ENCODE assay signal across 8 cellular contexts in genomic region chr12:121578230-121579189, GRCh38. TPM values are rescaled to one million over a fixed set of nuclear protein-coding genes. Genes with fewer than 3 reads are reported as not detected.
DNase-seq lines count a peak whose midpoint lies in the region; ATAC-seq and TF ChIP-seq lines count a peak whose summit lies in the region.

No MANE protein-coding gene starts in this region.

- WGBS in tibial nerve, 2 donors: 3 to 10% methylated on average over 30 to 32 of the region's 77 CpGs

- CTCF ChIA-PET in Panc1 (lab: Charles Lee): no interaction called here

- no peak for TF ChIP-seq CTCF in DND-41 (IDR thresholded peaks at IDR 0.05; ENCODE audit: borderline replicate concordance, extremely low read depth, low read length, poor library complexity, severe bottlenecking)
- TF ChIP-seq CTCF in Panc1 (IDR thresholded peaks at IDR 0.05): no peak
- TF ChIP-seq CTCF in coronary artery (IDR thresholded peaks at IDR 0.05): no peak
- TF ChIP-seq CTCF in lower lobe of right lung (IDR thresholded peaks at IDR 0.05): no peak
- TF ChIP-seq CTCF in tibial nerve (IDR thresholded peaks at IDR 0.05): no peak

- in situ Hi-C loops in Panc1 (cut with HindIII; ENCODE audit: low pct_unique_long_range_greater_than_20kb, low sequenced_read_pairs): no loop called here

- BruUV-seq in Panc1 (replicated peaks; lab: Mats Ljungman, UMichigan): no TSS peak

- H3K4me3 ChIP-seq in DND-41 (ENCODE audit: low read depth in 1 of 2, low read length in 2 of 2): peak overlapping the region; percentile 53 to 79
- H3K4me3 ChIP-seq in Panc1 (ENCODE audit: low read depth in 2 of 2, low read length in 2 of 2): peak overlapping the region; percentile 59 to 92
- H3K4me3 ChIP-seq in coronary artery: peak overlapping the region; percentile 87
- peak overlapping the region; percentile 75 for H3K4me3 ChIP-seq in lower lobe of right lung
- peak overlapping the region; percentile 57 to 81 (median 66) for H3K4me3 ChIP-seq in tibial nerve

- H3K9me3 ChIP-seq in DND-41 (ENCODE audit: insufficient read depth, low read length, severe bottlenecking): no peaks in the 10 kb centered on the region
- H3K9me3 ChIP-seq in Panc1 (ENCODE audit: control insufficient read depth, insufficient read depth, low read depth, low read length): no peaks in the 10 kb centered on the region
- H3K9me3 ChIP-seq in lower lobe of right lung: no peaks in the 10 kb centered on the region
- no peaks in the 10 kb centered on the region for H3K9me3 ChIP-seq in tibial nerve

- H3K4me1 ChIP-seq in DND-41 (ENCODE audit: insufficient read depth, low read length) (peaks cover 50% of the 10 kb centered on the region), Panc1 (ENCODE audit: control insufficient read depth, insufficient read depth, low read length) (peaks cover 29% of the 10 kb centered on the region), lower lobe of right lung (peaks cover 46% of the 10 kb centered on the region), tibial nerve (peaks cover 0 to 60% (median 37%) of the 10 kb centered on the region in 4 donors)

- H3K27me3 ChIP-seq in DND-41 (ENCODE audit: insufficient read depth, low read length, poor library complexity) (no peaks in the 10 kb centered on the region), Panc1 (ENCODE audit: control insufficient read depth, insufficient read depth, low read length) (no peaks in the 10 kb centered on the region), lower lobe of right lung (ENCODE audit: low read depth) (no peaks in the 10 kb centered on the region), tibial nerve (no peaks in the 10 kb centered on the region)

- DNase-seq in DND-41 (no peak), Panc1 (ENCODE audit: low read depth, low spot score) (no peak), coronary artery (ENCODE audit: low spot score) (peak; percentile 80), lower lobe of right lung (peak; percentile 53), tibial nerve (ENCODE audit: low spot score in 2 of 2) (peak in 1 of 2 donors; percentile 19), COLO829 (ENCODE audit: low spot score) (no peak)

- H4K20me1 ChIP-seq in DND-41 (ENCODE audit: insufficient read depth, low read length): no peaks in the 10 kb centered on the region

- ATAC-seq in DND-41 (ENCODE audit: insufficient read depth, low read depth): peak; percentile 8
- no peak for ATAC-seq in Panc1
- ATAC-seq in lower lobe of right lung: peak; percentile 1 to 2
- ATAC-seq in GM18870 (IDR thresholded peaks at IDR 0.05; ENCODE audit: unreplicated experiment): no peak
- no peak for ATAC-seq in HG03378 (IDR thresholded peaks at IDR 0.05; ENCODE audit: unreplicated experiment)

- H2AFZ ChIP-seq in DND-41 (ENCODE audit: low read depth, low read length): peak overlapping the region; percentile 71

- peaks cover 67% of the 10 kb centered on the region for H3K79me2 ChIP-seq in DND-41 (ENCODE audit: insufficient read depth, low read length)

- peak overlapping the region; percentile 64 for H3K4me2 ChIP-seq in DND-41 (ENCODE audit: insufficient read depth, low read length)

- no peak for TF ChIP-seq EP300 in tibial nerve (IDR thresholded peaks at IDR 0.05)

- H3K36me3 ChIP-seq in DND-41 (ENCODE audit: insufficient read depth, low read length): peaks cover 30% of the 10 kb centered on the region
- no peaks in the 10 kb centered on the region for H3K36me3 ChIP-seq in Panc1 (ENCODE audit: control insufficient read depth, insufficient read depth, low read length)
- H3K36me3 ChIP-seq in lower lobe of right lung: peaks cover 19% of the 10 kb centered on the region
- H3K36me3 ChIP-seq in tibial nerve: peaks cover 0 to 19% (median 0%) of the 10 kb centered on the region in 3 donors

- POLR2A ChIA-PET in Panc1 (lab: Charles Lee): no interaction called here

- intact Hi-C loops in Panc1 (cut with micrococcal nuclease; ENCODE audit: unreplicated experiment): no loop called here
- intact Hi-C loops in lower lobe of right lung (cut with DNase I): no loop called here

- H3K27ac ChIP-seq in DND-41 (ENCODE audit: low read length): peak overlapping the region; percentile 95
- H3K27ac ChIP-seq in Panc1 (ENCODE audit: low read length): peak overlapping the region; percentile 23; the same call in 1 of the 2 replicates
- H3K27ac ChIP-seq in coronary artery: peak overlapping the region; percentile 55 to 74
- peak overlapping the region; percentile 84 for H3K27ac ChIP-seq in lower lobe of right lung
- H3K27ac ChIP-seq in tibial nerve: peak overlapping the region; percentile 79 to 94 (median 88)

- peak overlapping the region; percentile 90 for H3K9ac ChIP-seq in DND-41 (ENCODE audit: low read depth, low read length)

- no peak for TF ChIP-seq POLR2A in tibial nerve (IDR thresholded peaks at IDR 0.05)

RNA-seq across cellular contexts. Expression of gene KDM2B, which starts 2.3 kb away (rescaled TPM):
- total RNA-seq in Panc1 (2021; ENCODE audit: unreplicated experiment) (27.5 TPM), lower lobe of right lung (36.8 TPM), tibial nerve (10 to 100 TPM; 15.5 to 32.2 (median 20.8) TPM)
- polyA plus RNA-seq in Panc1 (2012; ENCODE audit: insufficient read length): 34.3 TPM

RNA-seq across cellular contexts. Expression of gene ORAI1, which starts 47.8 kb away (rescaled TPM):
- total RNA-seq in Panc1 (2021; ENCODE audit: unreplicated experiment) (36.7 TPM), lower lobe of right lung (39.0 TPM), tibial nerve (10 to 100 TPM in 3 of 4 donors, 1 to 10 TPM in 1; 5.9 to 13.2 (median 10.4) TPM)
- 57.9 TPM for polyA plus RNA-seq in Panc1 (2012; ENCODE audit: insufficient read length)

Comparison
In these comparisons a context has a peak if more than half of its experiments do, and no peak if none do; other contexts are left out.
1. ATAC-seq: peak in DND-41 (single experiment) and lower lobe of right lung (2 of 2); none in Panc1 (single experiment), GM18870 (single experiment) and HG03378 (single experiment).
2. DNase-seq: peak in coronary artery (single experiment) and lower lobe of right lung (single experiment); none in DND-41 (single experiment), Panc1 (single experiment) and COLO829 (single experiment).
3. H3K27ac ChIP-seq: peak in every context shown above with its lines; median percentile 95 in DND-41; 88 in tibial nerve; 84 in lower lobe of right lung; 64 in coronary artery; 23 in Panc1.
4. Peak in every context shown above with its lines, with median percentiles within 50 percentile points of each other: H3K4me3 ChIP-seq.